In the genomic region with DNA sequence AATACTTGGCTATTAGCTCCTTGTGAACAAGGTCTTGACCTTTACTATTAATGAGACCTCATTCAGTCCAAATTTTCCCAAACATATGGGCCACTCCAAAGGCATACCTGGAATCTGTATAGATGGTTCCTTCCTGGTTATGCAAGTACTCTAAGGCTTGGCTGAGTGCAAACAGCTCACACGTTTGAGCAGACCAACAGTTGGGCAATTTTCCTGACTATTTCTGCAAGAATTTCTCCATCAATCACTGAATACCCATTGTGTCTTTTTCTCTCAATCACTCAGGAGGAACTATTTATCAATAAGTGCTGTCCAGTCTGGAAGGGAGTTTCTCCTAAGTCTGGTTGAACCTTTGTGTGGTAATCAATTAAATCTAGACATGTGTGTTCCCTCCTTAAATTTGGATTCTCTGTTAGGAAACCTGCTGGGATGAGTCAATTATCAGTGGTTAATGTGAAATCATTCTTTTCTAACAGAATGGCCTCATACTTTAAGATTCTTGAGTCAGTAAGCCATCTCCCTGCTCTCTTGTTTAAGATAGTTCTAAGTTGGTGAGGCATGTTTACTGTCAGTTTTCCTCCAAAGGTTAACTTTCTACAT, we compare ENCODE assay signal across 12 cellular contexts. TPM values are rescaled to one million over a fixed set of nuclear protein-coding genes. Genes with fewer than 3 reads are reported as not detected.
"Had no signal": no experiment of that assay in that cellular context is flagged by ENCODE, and none has a peak within 500 bp of the region (broad histone marks: within the 10 kb centered on the region; RNA-seq: fewer than 3 reads in every experiment).

No MANE protein-coding gene starts in this region.

- H3K27ac ChIP-seq: adrenal gland, foreskin keratinocyte, psoas muscle, right lobe of liver, transverse colon had no signal

- H3K9me3 ChIP-seq: adrenal gland, right lobe of liver, transverse colon had no signal

- H3K27me3 ChIP-seq: adrenal gland, foreskin keratinocyte, right lobe of liver, transverse colon had no signal

- DNase-seq: activated B cell treated with CpG ODN at 0.5 μM for 24 hours; activated CD4-positive, alpha-beta T cell treated with anti-CD3 and anti-CD28 coated beads, Interleukin-2, amount 10 ng/mL, durations not matched to agents 24 days and 14 days; activated CD8-positive, alpha-beta memory T cell treated with anti-CD3 and anti-CD28 coated beads for 24 hours; activated naive CD4-positive, alpha-beta T cell treated with anti-CD3 and anti-CD28 coated beads, Interleukin-2, amount 10 ng/mL, durations not matched to agents 7 days and 5 days; adrenal gland; occipital lobe; psoas muscle; right lobe of liver; substantia nigra had no signal

- H3K36me3 ChIP-seq: adrenal gland, right lobe of liver, transverse colon had no signal

- H3K4me3 ChIP-seq: adrenal gland, psoas muscle, right lobe of liver, transverse colon had no signal

- H3K4me1 ChIP-seq: adrenal gland, foreskin keratinocyte, psoas muscle, right lobe of liver, transverse colon had no signal

RNA-seq across cellular contexts. Expression of gene AADACL3, which starts 6.9 kb away (rescaled TPM):
- polyA plus RNA-seq: adrenal gland, esophagus, foreskin keratinocyte, psoas muscle had no signal

RNA-seq across cellular contexts. Expression of gene CFAP107, which starts 36.9 kb away (rescaled TPM):
- polyA plus RNA-seq: adrenal gland, esophagus, foreskin keratinocyte had no signal
